Comparison of ENCODE assay signal across 1 cellular context in the genomic region with DNA sequence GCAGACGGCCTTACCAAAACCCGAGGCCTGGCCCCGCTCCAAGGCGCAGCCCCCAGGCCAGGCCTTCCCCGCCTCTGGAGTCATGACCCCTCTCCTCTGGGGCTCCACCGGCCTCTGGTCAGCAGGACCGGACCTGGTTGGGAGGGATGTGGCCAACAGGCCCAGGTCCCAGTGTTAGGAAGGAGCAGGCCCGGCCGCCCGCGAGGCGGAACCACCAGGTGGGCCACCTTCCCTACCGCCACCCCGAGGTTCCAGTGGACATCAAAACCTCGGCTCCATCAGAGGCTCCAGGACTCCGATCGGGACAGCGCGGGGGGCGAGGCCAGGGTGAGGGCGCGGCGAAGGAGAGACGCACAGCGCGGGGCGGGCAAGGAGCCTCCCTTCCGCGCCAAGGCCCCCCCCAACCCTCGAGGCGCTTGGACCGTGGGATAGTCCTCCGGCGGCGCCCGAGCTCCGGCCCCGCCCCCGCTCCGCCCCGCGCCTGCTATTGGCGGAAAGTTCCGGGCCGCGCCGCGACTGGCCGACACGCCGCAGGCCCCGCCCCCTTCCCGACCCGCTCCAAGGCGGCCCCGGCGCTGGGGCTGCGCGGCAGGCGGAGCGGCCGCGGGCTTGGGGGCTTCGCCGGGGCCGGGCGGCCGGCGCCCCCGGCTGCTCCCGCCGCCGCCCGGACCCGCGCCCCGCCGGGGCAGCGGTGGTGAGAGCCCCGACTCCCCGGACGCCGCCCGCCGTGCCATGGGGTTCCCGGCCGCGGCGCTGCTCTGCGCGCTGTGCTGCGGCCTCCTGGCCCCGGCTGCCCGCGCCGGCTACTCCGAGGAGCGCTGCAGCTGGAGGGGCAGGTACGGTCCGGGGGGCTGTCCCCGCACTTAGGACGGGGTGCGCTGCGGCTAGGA.
TF ChIP-seq lines count a peak whose summit lies in the region.

Gene METRN (plus strand): TSS at position 561 of the 890 bp plus-strand sequence. CDS start 172 bp downstream, at position 733.

TF ChIP-seq in HEK293, 187 proteins besides CTCF, POLR2A, EP300 and RAD21 (continued from another document and continues in another):
- TF ChIP-seq, protein P1, sequence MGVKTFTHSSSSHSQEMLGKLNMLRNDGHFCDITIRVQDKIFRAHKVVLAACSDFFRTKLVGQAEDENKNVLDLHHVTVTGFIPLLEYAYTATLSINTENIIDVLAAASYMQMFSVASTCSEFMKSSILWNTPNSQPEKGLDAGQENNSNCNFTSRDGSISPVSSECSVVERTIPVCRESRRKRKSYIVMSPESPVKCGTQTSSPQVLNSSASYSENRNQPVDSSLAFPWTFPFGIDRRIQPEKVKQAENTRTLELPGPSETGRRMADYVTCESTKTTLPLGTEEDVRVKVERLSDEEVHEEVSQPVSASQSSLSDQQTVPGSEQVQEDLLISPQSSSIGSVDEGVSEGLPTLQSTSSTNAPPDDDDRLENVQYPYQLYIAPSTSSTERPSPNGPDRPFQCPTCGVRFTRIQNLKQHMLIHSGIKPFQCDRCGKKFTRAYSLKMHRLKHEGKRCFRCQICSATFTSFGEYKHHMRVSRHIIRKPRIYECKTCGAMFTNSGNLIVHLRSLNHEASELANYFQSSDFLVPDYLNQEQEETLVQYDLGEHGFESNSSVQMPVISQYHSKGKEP (tag by site-specific recombination; IDR thresholded peaks at IDR 0.05): no peak
- TF ChIP-seq ZNF623 (tag by site-specific recombination; IDR thresholded peaks at IDR 0.05) (no peak), ZFHX2 (tag by site-specific recombination; conservative IDR thresholded peaks at IDR 0.05) (no peak), ZNF169 (tag by site-specific recombination; IDR thresholded peaks at IDR 0.05) (no peak), ZSCAN30 (tag by site-specific recombination; IDR thresholded peaks at IDR 0.05) (no peak), ZNF223 (tag by site-specific recombination; IDR thresholded peaks at IDR 0.05) (no peak), SALL2 (tag by site-specific recombination; IDR thresholded peaks at IDR 0.05; ENCODE audit: borderline replicate concordance) (no peak), ZNF280C (tag by site-specific recombination; IDR thresholded peaks at IDR 0.05) (no peak), ZNF707 (tag by site-specific recombination; IDR thresholded peaks at IDR 0.05) (no peak), ZNF560 (tag by site-specific recombination; IDR thresholded peaks at IDR 0.05; ENCODE audit: borderline replicate concordance) (no peak), ZBTB21 (tag by site-specific recombination; IDR thresholded peaks at IDR 0.05) (no peak), ZBTB8A (tag by site-specific recombination; IDR thresholded peaks at IDR 0.05) (peak; percentile 28), ZBTB20 (tag by site-specific recombination; IDR thresholded peaks at IDR 0.05) (no peak), ZNF184 (tag by site-specific recombination; IDR thresholded peaks at IDR 0.05) (no peak), ZNF37A (tag by site-specific recombination; IDR thresholded peaks at IDR 0.05) (no peak), KLF1 (tag by site-specific recombination; IDR thresholded peaks at IDR 0.05) (0 out of 2 replicates have a peak, but pooled peaks have one; percentile 18), ZNF664 (tag by site-specific recombination; IDR thresholded peaks at IDR 0.05) (no peak), TRIM28 (IDR thresholded peaks at IDR 0.05; ENCODE audit: borderline replicate concordance, low read length) (no peak), ZNF791 (tag by site-specific recombination; IDR thresholded peaks at IDR 0.05) (no peak), ZNF19 (tag by site-specific recombination; IDR thresholded peaks at IDR 0.05; ENCODE audit: low read depth) (no peak), ZNF302 (tag by site-specific recombination; IDR thresholded peaks at IDR 0.05; ENCODE audit: low read depth) (no peak), ZNF121 (tag by site-specific recombination; IDR thresholded peaks at IDR 0.05) (no peak), ZNF112 (tag by site-specific recombination; IDR thresholded peaks at IDR 0.05) (no peak), REPIN1 (tag by site-specific recombination; IDR thresholded peaks at IDR 0.05; ENCODE audit: low read depth) (no peak), ZNF610 (tag by site-specific recombination; IDR thresholded peaks at IDR 0.05; ENCODE audit: borderline replicate concordance) (no peak), SCRT1 (tag by site-specific recombination; IDR thresholded peaks at IDR 0.05; ENCODE audit: borderline replicate concordance) (no peak), HOXD13 (CRISPR knock-in tag; IDR thresholded peaks at IDR 0.05; ENCODE audit: borderline replicate concordance) (no peak), TSHZ1 (tag by site-specific recombination; IDR thresholded peaks at IDR 0.05; ENCODE audit: borderline replicate concordance) (no peak), ZNF248 (tag by site-specific recombination; IDR thresholded peaks at IDR 0.05) (no peak), ZNF626 (tag by site-specific recombination; IDR thresholded peaks at IDR 0.05) (no peak), ZNF704 (tag by site-specific recombination; IDR thresholded peaks at IDR 0.05) (no peak), HOXC10 (CRISPR knock-in tag; IDR thresholded peaks at IDR 0.05) (0 out of 2 replicates have a peak, but pooled peaks have one; percentile 53), BCL11A (tag by site-specific recombination; IDR thresholded peaks at IDR 0.05; ENCODE audit: low read depth) (no peak), ZNF449 (tag by site-specific recombination; IDR thresholded peaks at IDR 0.05) (peak; percentile 20; the same call in 1 of the 2 replicates), EGR2 (tag by site-specific recombination; IDR thresholded peaks at IDR 0.05; ENCODE audit: low read depth) (no peak), ZNF341 (tag by site-specific recombination; IDR thresholded peaks at IDR 0.05; ENCODE audit: low read depth) (no peak), ZBTB26 (tag by site-specific recombination; optimal IDR thresholded peaks at IDR 0.05) (peak; percentile 46), ZNF433 (tag by site-specific recombination; IDR thresholded peaks at IDR 0.05; ENCODE audit: low read depth) (no peak)
- TF ChIP-seq, protein P2, sequence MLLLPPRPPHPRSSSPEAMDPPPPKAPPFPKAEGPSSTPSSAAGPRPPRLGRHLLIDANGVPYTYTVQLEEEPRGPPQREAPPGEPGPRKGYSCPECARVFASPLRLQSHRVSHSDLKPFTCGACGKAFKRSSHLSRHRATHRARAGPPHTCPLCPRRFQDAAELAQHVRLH (tag by site-specific recombination; IDR thresholded peaks at IDR 0.05): no peak
- TF ChIP-seq, protein P3, sequence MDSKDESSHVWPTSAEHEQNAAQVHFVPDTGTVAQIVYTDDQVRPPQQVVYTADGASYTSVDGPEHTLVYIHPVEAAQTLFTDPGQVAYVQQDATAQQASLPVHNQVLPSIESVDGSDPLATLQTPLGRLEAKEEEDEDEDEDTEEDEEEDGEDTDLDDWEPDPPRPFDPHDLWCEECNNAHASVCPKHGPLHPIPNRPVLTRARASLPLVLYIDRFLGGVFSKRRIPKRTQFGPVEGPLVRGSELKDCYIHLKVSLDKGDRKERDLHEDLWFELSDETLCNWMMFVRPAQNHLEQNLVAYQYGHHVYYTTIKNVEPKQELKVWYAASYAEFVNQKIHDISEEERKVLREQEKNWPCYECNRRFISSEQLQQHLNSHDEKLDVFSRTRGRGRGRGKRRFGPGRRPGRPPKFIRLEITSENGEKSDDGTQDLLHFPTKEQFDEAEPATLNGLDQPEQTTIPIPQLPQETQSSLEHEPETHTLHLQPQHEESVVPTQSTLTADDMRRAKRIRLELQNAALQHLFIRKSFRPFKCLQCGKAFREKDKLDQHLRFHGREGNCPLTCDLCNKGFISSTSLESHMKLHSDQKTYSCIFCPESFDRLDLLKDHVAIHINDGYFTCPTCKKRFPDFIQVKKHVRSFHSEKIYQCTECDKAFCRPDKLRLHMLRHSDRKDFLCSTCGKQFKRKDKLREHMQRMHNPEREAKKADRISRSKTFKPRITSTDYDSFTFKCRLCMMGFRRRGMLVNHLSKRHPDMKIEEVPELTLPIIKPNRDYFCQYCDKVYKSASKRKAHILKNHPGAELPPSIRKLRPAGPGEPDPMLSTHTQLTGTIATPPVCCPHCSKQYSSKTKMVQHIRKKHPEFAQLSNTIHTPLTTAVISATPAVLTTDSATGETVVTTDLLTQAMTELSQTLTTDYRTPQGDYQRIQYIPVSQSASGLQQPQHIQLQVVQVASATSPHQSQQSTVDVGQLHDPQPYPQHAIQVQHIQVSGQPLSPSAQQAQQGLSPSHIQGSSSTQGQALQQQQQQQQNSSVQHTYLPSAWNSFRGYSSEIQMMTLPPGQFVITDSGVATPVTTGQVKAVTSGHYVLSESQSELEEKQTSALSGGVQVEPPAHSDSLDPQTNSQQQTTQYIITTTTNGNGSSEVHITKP (tag by site-specific recombination; IDR thresholded peaks at IDR 0.05): peak; percentile 71
- TF ChIP-seq, protein P4, sequence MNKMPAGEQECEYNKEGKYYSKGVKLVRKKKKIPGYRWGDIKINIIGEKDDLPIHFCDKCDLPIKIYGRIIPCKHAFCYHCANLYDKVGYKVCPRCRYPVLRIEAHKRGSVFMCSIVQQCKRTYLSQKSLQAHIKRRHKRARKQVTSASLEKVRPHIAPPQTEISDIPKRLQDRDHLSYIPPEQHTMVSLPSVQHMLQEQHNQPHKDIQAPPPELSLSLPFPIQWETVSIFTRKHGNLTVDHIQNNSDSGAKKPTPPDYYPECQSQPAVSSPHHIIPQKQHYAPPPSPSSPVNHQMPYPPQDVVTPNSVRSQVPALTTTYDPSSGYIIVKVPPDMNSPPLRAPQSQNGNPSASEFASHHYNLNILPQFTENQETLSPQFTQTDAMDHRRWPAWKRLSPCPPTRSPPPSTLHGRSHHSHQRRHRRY (tag by site-specific recombination; IDR thresholded peaks at IDR 0.05): no peak
